ENCODE assay signal across 10 cellular contexts in genomic region chr22:41482319-41482935, GRCh38. TPM values are rescaled to one million over a fixed set of nuclear protein-coding genes. Genes with fewer than 3 reads are reported as not detected.
DNase-seq lines count a peak whose midpoint lies in the region; ATAC-seq and TF ChIP-seq lines count a peak whose summit lies in the region.
"Had no signal": no experiment of that assay in that cellular context is flagged by ENCODE, and none has a peak within 500 bp of the region (broad histone marks: within the 10 kb centered on the region; RNA-seq: fewer than 3 reads in every experiment).

No MANE protein-coding gene starts in this region.

- H3K4me3 Mint-ChIP-seq in activated B cell treated with CpG ODN at 0.5 μM for 24 hours, result peak overlapping the region; percentile 0
- no peak overlapping the region for H3K4me3 Mint-ChIP-seq in stimulated activated naive CD8-positive, alpha-beta T cell treated with anti-CD3 and anti-CD28 coated beads, Interleukin-15, amount 100 ng/mL, for 72 hours

- H3K9me3 ChIP-seq in iPS-20b (ENCODE audit: insufficient read depth, low read depth, low read length) (no peaks in the 10 kb centered on the region), thoracic aorta (no peaks in the 10 kb centered on the region)

- H3K27me3 ChIP-seq in iPS-20b (ENCODE audit: insufficient read depth, low read length) (no peaks in the 10 kb centered on the region), thoracic aorta (replicated peaks; ENCODE audit: insufficient read depth) (no peaks in the 10 kb centered on the region)

- no peak for TF ChIP-seq CTCF in activated B cell treated with CpG ODN at 0.5 μM for 24 hours (IDR thresholded peaks at IDR 0.05)
- no peak for TF ChIP-seq CTCF in thoracic aorta (IDR thresholded peaks at IDR 0.05)

- H3K27me3 Mint-ChIP-seq in activated B cell treated with CpG ODN at 0.5 μM for 24 hours, result no peaks in the 10 kb centered on the region
- no peaks in the 10 kb centered on the region for H3K27me3 Mint-ChIP-seq in stimulated activated naive CD8-positive, alpha-beta T cell treated with anti-CD3 and anti-CD28 coated beads, Interleukin-15, amount 100 ng/mL, for 72 hours

- H3K9me3 Mint-ChIP-seq in activated naive CD4-positive, alpha-beta T cell treated with anti-CD3 and anti-CD28 coated beads, Interleukin-2, amount 50 U/mL, for 72 hours, result no peaks in the 10 kb centered on the region
- no peaks in the 10 kb centered on the region for H3K9me3 Mint-ChIP-seq in activated B cell treated with CpG ODN at 0.5 μM for 24 hours
- no peaks in the 10 kb centered on the region for H3K9me3 Mint-ChIP-seq in stimulated activated naive CD8-positive, alpha-beta T cell treated with anti-CD3 and anti-CD28 coated beads, Interleukin-15, amount 100 ng/mL, for 72 hours

- no peaks in the 10 kb centered on the region for H3K36me3 Mint-ChIP-seq in activated naive CD4-positive, alpha-beta T cell treated with anti-CD3 and anti-CD28 coated beads, Interleukin-2, amount 50 U/mL, for 72 hours
- H3K36me3 Mint-ChIP-seq in activated B cell treated with CpG ODN at 0.5 μM for 24 hours (ENCODE audit: low read depth), result peaks cover 9% of the 10 kb centered on the region

- intact Hi-C loops in activated B cell treated with CpG ODN at 0.5 μM for 24 hours (cut with micrococcal nuclease), result no loop called here

- DNase-seq in activated naive CD4-positive, alpha-beta T cell treated with anti-CD3 and anti-CD28 coated beads, Interleukin-2, amount 50 U/mL, for 72 hours (ENCODE audit: low spot score in 2 of 2), result no peak
- no peak for DNase-seq in activated naive CD4-positive, alpha-beta T cell (lab: John Stamatoyannopoulos, UW)
- DNase-seq in activated B cell treated with CpG ODN at 0.5 μM for 24 hours, result no peak
- no peak for DNase-seq in thoracic aorta (ENCODE audit: low spot score)
- no peak for DNase-seq in activated effector memory CD4-positive, alpha-beta T cell treated with Interleukin-2 at 50 U/mL for 16 hours
- no peak for DNase-seq in stimulated activated naive CD8-positive, alpha-beta T cell treated with anti-CD3 and anti-CD28 coated beads, Interleukin-15, amount 100 ng/mL, for 72 hours
- DNase-seq: effector memory CD4-positive, alpha-beta T cell; T1000 had no signal

- peak overlapping the region; percentile 43; the same call in 1 of the 2 replicates for H3K4me3 ChIP-seq in iPS-20b (ENCODE audit: low read length)
- no peak overlapping the region for H3K4me3 ChIP-seq in thoracic aorta

- peaks cover 44% of the 10 kb centered on the region for H3K4me1 ChIP-seq in iPS-20b (ENCODE audit: insufficient read depth, low read length)
- H3K4me1 ChIP-seq in thoracic aorta (ENCODE audit: control insufficient read depth in 1 of 2, low read depth in 2 of 2), result peaks cover 35 to 67% of the 10 kb centered on the region in 2 donors

- peak overlapping the region; percentile 6; the same call in 1 of the 2 replicates for H3K9ac ChIP-seq in iPS-20b (ENCODE audit: low read depth, low read length)

- CTCF ChIA-PET in activated B cell treated with CpG ODN at 0.5 μM for 24 hours (lab: Charles Lee), result interaction anchor here (1.1 to 1.9 kb wide), 3 partner anchors 14 to 79 kb away, joined by 4 to 7 read pairs (median 7); partner anchors contain the start of genes ACO2 and PHF5A

- ATAC-seq in activated naive CD4-positive, alpha-beta T cell treated with anti-CD3 and anti-CD28 coated beads, Interleukin-2, amount 50 U/mL, for 72 hours, result peak in 1 of 2 donors; percentile 37
- ATAC-seq in activated B cell treated with CpG ODN at 0.5 μM for 24 hours (ENCODE audit: low read depth) (no peak), thoracic aorta (ENCODE audit: insufficient number of reproducible peaks, low FRiP score, low read depth) (no peak), HG02610 (IDR thresholded peaks at IDR 0.05; ENCODE audit: unreplicated experiment) (no peak)
- no peak for ATAC-seq in stimulated activated naive CD8-positive, alpha-beta T cell treated with anti-CD3 and anti-CD28 coated beads, Interleukin-15, amount 100 ng/mL, for 72 hours

- POLR2A ChIA-PET in activated B cell treated with CpG ODN at 0.5 μM for 24 hours (lab: Charles Lee), result interaction anchor here (0.5 to 17.5 kb wide), 5 partner anchors 8 to 35 kb away, joined by 4 to 584 read pairs (median 5); partner anchors contain the start of genes ACO2, PHF5A and TOB2

- H3K4me1 Mint-ChIP-seq in activated B cell treated with CpG ODN at 0.5 μM for 24 hours, result peaks cover 92% of the 10 kb centered on the region
- H3K4me1 Mint-ChIP-seq in stimulated activated naive CD8-positive, alpha-beta T cell treated with anti-CD3 and anti-CD28 coated beads, Interleukin-15, amount 100 ng/mL, for 72 hours, result peaks cover 56% of the 10 kb centered on the region

- H3K27ac ChIP-seq in iPS-20b (ENCODE audit: low read length) (peak overlapping the region; percentile 42), thoracic aorta (peak overlapping the region; percentile 84 to 93)

- H3K36me3 ChIP-seq in iPS-20b (ENCODE audit: insufficient read depth, low read depth, low read length) (no peaks in the 10 kb centered on the region), thoracic aorta (no peaks in the 10 kb centered on the region)

- peak overlapping the region; percentile 26 to 60 for H3K27ac Mint-ChIP-seq in activated naive CD4-positive, alpha-beta T cell treated with anti-CD3 and anti-CD28 coated beads, Interleukin-2, amount 50 U/mL, for 72 hours
- peak overlapping the region; percentile 96 for H3K27ac Mint-ChIP-seq in activated B cell treated with CpG ODN at 0.5 μM for 24 hours
- no peak overlapping the region for H3K27ac Mint-ChIP-seq in stimulated activated naive CD8-positive, alpha-beta T cell treated with anti-CD3 and anti-CD28 coated beads, Interleukin-15, amount 100 ng/mL, for 72 hours

RNA-seq across cellular contexts. Expression of gene ACO2, which starts 13.5 kb away (rescaled TPM):
- 100 to 1,000 TPM in 1 of 2 donors, 10 to 100 TPM in 1; 100.0 to 112 TPM for total RNA-seq in activated naive CD4-positive, alpha-beta T cell treated with anti-CD3 and anti-CD28 coated beads, Interleukin-2, amount 50 U/mL, for 72 hours
- 152 and 153 TPM in 2 replicates for total RNA-seq in activated B cell treated with CpG ODN at 0.5 μM for 24 hours
- total RNA-seq in thoracic aorta, result 10 to 100 TPM; 52.1 to 57.8 TPM

RNA-seq across cellular contexts. Expression of gene PHF5A, which starts 13.9 kb away (rescaled TPM):
- 10 to 100 TPM; 61.3 to 76.5 TPM for total RNA-seq in activated naive CD4-positive, alpha-beta T cell treated with anti-CD3 and anti-CD28 coated beads, Interleukin-2, amount 50 U/mL, for 72 hours
- total RNA-seq in activated B cell treated with CpG ODN at 0.5 μM for 24 hours (47.4 and 54.0 TPM in 2 replicates), thoracic aorta (10 to 100 TPM; 13.8 to 28.7 TPM)

RNA-seq across cellular contexts. Expression of gene TOB2, which starts 35.8 kb away (rescaled TPM):
- total RNA-seq in activated naive CD4-positive, alpha-beta T cell treated with anti-CD3 and anti-CD28 coated beads, Interleukin-2, amount 50 U/mL, for 72 hours, result 10 to 100 TPM; 28.1 to 29.9 TPM
- 53.7 and 60.3 TPM in 2 replicates for total RNA-seq in activated B cell treated with CpG ODN at 0.5 μM for 24 hours
- total RNA-seq in thoracic aorta, result 10 to 100 TPM; 45.5 to 56.5 TPM

Comparison
In these comparisons a context has a peak if more than half of its experiments do, and no peak if none do; other contexts are left out.
1. H3K27ac Mint-ChIP-seq: peak in activated naive CD4-positive, alpha-beta T cell treated with anti-CD3 and anti-CD28 coated beads, Interleukin-2, amount 50 U/mL, for 72 hours (2 of 2) and activated B cell treated with CpG ODN at 0.5 μM for 24 hours (single experiment); none in stimulated activated naive CD8-positive, alpha-beta T cell treated with anti-CD3 and anti-CD28 coated beads, Interleukin-15, amount 100 ng/mL, for 72 hours (0 of 2).